In genomic region chr2:131682122-131682944, GRCh38 we compare ENCODE assay signal across 8 cellular contexts.
DNase-seq lines count a peak whose midpoint lies in the region; ATAC-seq and TF ChIP-seq lines count a peak whose summit lies in the region.

No MANE protein-coding gene starts in this region.

- peaks cover 5% of the 10 kb centered on the region; the same call in 1 of the 2 replicates for H3K36me3 ChIP-seq in HUES64 (ENCODE audit: insufficient read depth, low read length)

- peaks cover 7% of the 10 kb centered on the region for H3K27me3 ChIP-seq in HUES64 (ENCODE audit: insufficient read depth, low read length)

- peak overlapping the region in 1 of 2 donors; percentile 71 for H3K27ac Mint-ChIP-seq in natural killer cell

- peak overlapping the region; percentile 70 for H3K4me3 Mint-ChIP-seq in natural killer cell

- 2% methylated on average over 51 of the region's 51 CpGs for WGBS in HUES64

- intact Hi-C loops in natural killer cell (cut with micrococcal nuclease) = no loop called here

- H3K36me3 Mint-ChIP-seq in natural killer cell = no peaks in the 10 kb centered on the region

- no peaks in the 10 kb centered on the region for H3K4me1 ChIP-seq in HUES64 (ENCODE audit: insufficient read depth, low read length)

- peak overlapping the region; percentile 94 for H3K4me3 ChIP-seq in HUES64 (ENCODE audit: low read length)
- peak overlapping the region; percentile 75 for H3K4me3 ChIP-seq in fibroblast of mammary gland (ENCODE audit: control insufficient read depth, low read depth, low read length)

- peak overlapping the region; percentile 71 for H3K9ac ChIP-seq in HUES64 (ENCODE audit: low read depth, low read length)

- H3K9me3 Mint-ChIP-seq in natural killer cell = no peaks in the 10 kb centered on the region

- H3K4me1 Mint-ChIP-seq in natural killer cell = peaks cover 35 to 41% of the 10 kb centered on the region in 2 donors

- H3K9me3 ChIP-seq in HUES64 (ENCODE audit: insufficient read depth, low read depth, low read length) = no peaks in the 10 kb centered on the region

- peaks cover 3 to 9% of the 10 kb centered on the region in 2 donors for H3K27me3 Mint-ChIP-seq in natural killer cell (ENCODE audit: low read depth in 2 of 2)

- ATAC-seq in GM21447 (IDR thresholded peaks at IDR 0.05; ENCODE audit: unreplicated experiment) (peak; percentile 99), natural killer cell (peak; percentile 95 to 97 (median 96))

- TF ChIP-seq CTCF in fibroblast of mammary gland (conservative IDR thresholded peaks at IDR 0.05; ENCODE audit: control insufficient read depth, insufficient read depth, low read depth, low read length) (peak; percentile 7), natural killer cell (IDR thresholded peaks at IDR 0.05) (no peak)

- no peak overlapping the region for H3K27ac ChIP-seq in HUES64 (ENCODE audit: low read depth, low read length)

- DNase-seq in DMS 273 treated with DMSO at 0.1 percent for 48 hours (lab: John Stamatoyannopoulos, UW) (peak; percentile 72), fibroblast of mammary gland (ENCODE audit: low read depth) (peak; percentile 84), natural killer cell (peak; percentile 46)
- DNase-seq in activated T-helper 1 cell treated with anti-CD3 and anti-CD28 coated beads, Interleukin-2, amount 50 U/mL, for 16 hours (ENCODE audit: low read depth in 1 of 2, low spot score in 1 of 2) = peak; percentile 51 to 56
- DNase-seq in stimulated activated naive CD4-positive, alpha-beta T cell (lab: John Stamatoyannopoulos, UW) = peak; percentile 12 to 57 (median 51)

TF ChIP-seq in PFSK-1, 5 proteins besides CTCF, POLR2A, EP300 and RAD21:
- no peak for TF ChIP-seq TAF1 (IDR thresholded peaks at IDR 0.05; ENCODE audit: borderline replicate concordance, insufficient read depth, low read length)
- TF ChIP-seq SIN3A (IDR thresholded peaks at IDR 0.05; ENCODE audit: borderline replicate concordance, insufficient read depth, low read length) = no peak
- TF ChIP-seq POLR2AphosphoS5 (IDR thresholded peaks at IDR 0.05; ENCODE audit: low read depth, low read length) = peak; percentile 26; the same call in 1 of the 2 replicates
